1 cellular context compared by ENCODE assay signal in the genomic region with DNA sequence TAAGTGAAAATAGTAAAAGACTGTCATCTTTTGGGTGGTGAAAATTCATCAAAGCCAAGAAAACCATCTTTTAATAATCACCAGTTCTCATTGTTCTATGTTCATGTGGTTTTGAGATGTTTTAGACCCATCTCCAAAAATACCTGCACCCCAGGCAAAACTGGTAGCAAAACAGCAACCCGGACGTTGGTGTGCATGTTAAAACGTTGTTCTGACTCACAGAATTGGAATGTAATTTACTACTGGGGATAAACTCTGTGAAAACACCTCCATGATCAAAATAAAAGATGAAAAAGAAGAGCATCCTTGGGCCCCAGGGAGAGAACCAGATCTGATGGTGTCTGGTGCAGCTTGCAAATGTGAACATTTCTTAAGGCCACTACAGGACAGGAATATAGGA.
TF ChIP-seq lines count a peak whose summit lies in the region.

No MANE protein-coding gene starts in this region.

TF ChIP-seq in GM23338, 12 proteins besides CTCF, POLR2A, EP300 and RAD21 (continued from another document):
- TF ChIP-seq, protein P1, sequence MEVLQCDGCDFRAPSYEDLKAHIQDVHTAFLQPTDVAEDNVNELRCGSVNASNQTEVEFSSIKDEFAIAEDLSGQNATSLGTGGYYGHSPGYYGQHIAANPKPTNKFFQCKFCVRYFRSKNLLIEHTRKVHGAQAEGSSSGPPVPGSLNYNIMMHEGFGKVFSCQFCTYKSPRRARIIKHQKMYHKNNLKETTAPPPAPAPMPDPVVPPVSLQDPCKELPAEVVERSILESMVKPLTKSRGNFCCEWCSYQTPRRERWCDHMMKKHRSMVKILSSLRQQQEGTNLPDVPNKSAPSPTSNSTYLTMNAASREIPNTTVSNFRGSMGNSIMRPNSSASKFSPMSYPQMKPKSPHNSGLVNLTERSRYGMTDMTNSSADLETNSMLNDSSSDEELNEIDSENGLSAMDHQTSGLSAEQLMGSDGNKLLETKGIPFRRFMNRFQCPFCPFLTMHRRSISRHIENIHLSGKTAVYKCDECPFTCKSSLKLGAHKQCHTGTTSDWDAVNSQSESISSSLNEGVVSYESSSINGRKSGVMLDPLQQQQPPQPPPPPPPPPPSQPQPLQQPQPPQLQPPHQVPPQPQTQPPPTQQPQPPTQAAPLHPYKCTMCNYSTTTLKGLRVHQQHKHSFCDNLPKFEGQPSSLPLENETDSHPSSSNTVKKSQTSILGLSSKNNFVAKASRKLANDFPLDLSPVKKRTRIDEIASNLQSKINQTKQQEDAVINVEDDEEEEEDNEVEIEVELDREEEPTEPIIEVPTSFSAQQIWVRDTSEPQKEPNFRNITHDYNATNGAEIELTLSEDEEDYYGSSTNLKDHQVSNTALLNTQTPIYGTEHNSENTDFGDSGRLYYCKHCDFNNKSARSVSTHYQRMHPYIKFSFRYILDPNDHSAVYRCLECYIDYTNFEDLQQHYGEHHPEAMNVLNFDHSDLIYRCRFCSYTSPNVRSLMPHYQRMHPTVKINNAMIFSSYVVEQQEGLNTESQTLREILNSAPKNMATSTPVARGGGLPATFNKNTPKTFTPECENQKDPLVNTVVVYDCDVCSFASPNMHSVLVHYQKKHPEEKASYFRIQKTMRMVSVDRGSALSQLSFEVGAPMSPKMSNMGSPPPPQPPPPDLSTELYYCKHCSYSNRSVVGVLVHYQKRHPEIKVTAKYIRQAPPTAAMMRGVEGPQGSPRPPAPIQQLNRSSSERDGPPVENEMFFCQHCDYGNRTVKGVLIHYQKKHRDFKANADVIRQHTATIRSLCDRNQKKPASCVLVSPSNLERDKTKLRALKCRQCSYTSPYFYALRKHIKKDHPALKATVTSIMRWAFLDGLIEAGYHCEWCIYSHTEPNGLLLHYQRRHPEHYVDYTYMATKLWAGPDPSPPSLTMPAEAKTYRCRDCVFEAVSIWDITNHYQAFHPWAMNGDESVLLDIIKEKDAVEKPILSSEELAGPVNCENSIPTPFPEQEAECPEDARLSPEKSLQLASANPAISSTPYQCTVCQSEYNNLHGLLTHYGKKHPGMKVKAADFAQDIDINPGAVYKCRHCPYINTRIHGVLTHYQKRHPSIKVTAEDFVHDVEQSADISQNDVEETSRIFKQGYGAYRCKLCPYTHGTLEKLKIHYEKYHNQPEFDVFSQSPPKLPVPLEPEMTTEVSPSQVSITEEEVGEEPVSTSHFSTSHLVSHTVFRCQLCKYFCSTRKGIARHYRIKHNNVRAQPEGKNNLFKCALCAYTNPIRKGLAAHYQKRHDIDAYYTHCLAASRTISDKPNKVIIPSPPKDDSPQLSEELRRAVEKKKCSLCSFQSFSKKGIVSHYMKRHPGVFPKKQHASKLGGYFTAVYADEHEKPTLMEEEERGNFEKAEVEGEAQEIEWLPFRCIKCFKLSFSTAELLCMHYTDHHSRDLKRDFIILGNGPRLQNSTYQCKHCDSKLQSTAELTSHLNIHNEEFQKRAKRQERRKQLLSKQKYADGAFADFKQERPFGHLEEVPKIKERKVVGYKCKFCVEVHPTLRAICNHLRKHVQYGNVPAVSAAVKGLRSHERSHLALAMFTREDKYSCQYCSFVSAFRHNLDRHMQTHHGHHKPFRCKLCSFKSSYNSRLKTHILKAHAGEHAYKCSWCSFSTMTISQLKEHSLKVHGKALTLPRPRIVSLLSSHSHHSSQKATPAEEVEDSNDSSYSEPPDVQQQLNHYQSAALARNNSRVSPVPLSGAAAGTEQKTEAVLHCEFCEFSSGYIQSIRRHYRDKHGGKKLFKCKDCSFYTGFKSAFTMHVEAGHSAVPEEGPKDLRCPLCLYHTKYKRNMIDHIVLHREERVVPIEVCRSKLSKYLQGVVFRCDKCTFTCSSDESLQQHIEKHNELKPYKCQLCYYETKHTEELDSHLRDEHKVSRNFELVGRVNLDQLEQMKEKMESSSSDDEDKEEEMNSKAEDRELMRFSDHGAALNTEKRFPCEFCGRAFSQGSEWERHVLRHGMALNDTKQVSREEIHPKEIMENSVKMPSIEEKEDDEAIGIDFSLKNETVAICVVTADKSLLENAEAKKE (CRISPR knock-in tag; IDR thresholded peaks at IDR 0.05) = no peak
- TF ChIP-seq CREB1 (CRISPR knock-in tag; IDR thresholded peaks at IDR 0.05; ENCODE audit: low read depth) = no peak
- TF ChIP-seq, protein P2, sequence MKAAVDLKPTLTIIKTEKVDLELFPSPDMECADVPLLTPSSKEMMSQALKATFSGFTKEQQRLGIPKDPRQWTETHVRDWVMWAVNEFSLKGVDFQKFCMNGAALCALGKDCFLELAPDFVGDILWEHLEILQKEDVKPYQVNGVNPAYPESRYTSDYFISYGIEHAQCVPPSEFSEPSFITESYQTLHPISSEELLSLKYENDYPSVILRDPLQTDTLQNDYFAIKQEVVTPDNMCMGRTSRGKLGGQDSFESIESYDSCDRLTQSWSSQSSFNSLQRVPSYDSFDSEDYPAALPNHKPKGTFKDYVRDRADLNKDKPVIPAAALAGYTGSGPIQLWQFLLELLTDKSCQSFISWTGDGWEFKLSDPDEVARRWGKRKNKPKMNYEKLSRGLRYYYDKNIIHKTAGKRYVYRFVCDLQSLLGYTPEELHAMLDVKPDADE (IDR thresholded peaks at IDR 0.05) = no peak
- no peak for TF ChIP-seq EZH2phosphoT487 (IDR thresholded peaks at IDR 0.05; ENCODE audit: unreplicated experiment)
- no peak for TF ChIP-seq ZNF331 (CRISPR knock-in tag; IDR thresholded peaks at IDR 0.05; ENCODE audit: low read depth)
- no peak for TF ChIP-seq JUNB (IDR thresholded peaks at IDR 0.05; ENCODE audit: unreplicated experiment)
- no peak for TF ChIP-seq NANOG (IDR thresholded peaks at IDR 0.05; ENCODE audit: borderline replicate concordance)
- TF ChIP-seq EZH2 (IDR thresholded peaks at IDR 0.05; ENCODE audit: low read depth, unreplicated experiment) = no peak
- TF ChIP-seq ZNF114 (CRISPR knock-in tag; IDR thresholded peaks at IDR 0.05) = no peak
- TF ChIP-seq, protein P3, sequence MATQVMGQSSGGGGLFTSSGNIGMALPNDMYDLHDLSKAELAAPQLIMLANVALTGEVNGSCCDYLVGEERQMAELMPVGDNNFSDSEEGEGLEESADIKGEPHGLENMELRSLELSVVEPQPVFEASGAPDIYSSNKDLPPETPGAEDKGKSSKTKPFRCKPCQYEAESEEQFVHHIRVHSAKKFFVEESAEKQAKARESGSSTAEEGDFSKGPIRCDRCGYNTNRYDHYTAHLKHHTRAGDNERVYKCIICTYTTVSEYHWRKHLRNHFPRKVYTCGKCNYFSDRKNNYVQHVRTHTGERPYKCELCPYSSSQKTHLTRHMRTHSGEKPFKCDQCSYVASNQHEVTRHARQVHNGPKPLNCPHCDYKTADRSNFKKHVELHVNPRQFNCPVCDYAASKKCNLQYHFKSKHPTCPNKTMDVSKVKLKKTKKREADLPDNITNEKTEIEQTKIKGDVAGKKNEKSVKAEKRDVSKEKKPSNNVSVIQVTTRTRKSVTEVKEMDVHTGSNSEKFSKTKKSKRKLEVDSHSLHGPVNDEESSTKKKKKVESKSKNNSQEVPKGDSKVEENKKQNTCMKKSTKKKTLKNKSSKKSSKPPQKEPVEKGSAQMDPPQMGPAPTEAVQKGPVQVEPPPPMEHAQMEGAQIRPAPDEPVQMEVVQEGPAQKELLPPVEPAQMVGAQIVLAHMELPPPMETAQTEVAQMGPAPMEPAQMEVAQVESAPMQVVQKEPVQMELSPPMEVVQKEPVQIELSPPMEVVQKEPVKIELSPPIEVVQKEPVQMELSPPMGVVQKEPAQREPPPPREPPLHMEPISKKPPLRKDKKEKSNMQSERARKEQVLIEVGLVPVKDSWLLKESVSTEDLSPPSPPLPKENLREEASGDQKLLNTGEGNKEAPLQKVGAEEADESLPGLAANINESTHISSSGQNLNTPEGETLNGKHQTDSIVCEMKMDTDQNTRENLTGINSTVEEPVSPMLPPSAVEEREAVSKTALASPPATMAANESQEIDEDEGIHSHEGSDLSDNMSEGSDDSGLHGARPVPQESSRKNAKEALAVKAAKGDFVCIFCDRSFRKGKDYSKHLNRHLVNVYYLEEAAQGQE (IDR thresholded peaks at IDR 0.05; ENCODE audit: unreplicated experiment) = no peak
- TF ChIP-seq STAT1 (IDR thresholded peaks at IDR 0.05; ENCODE audit: unreplicated experiment) = no peak
TF ChIP-seq in GM23338: peak in this region for 0.
